ENCODE assay signal across 8 cellular contexts in genomic region chr9:93094294-93095204, GRCh38. TPM values are rescaled to one million over a fixed set of nuclear protein-coding genes. Genes with fewer than 3 reads are reported as not detected.
A peak's percentile ranks its signal among the peaks of the same experiment; 100 is the strongest.
DNase-seq lines count a peak whose midpoint lies in the region; ATAC-seq, FAIRE-seq and TF ChIP-seq lines count a peak whose summit lies in the region.

No MANE protein-coding gene starts in this region.

- peak overlapping the region; percentile 99 for H3K27ac ChIP-seq in K562 (ENCODE audit: extremely low read depth, low read depth, low read length)
- peak overlapping the region; percentile 95 to 96 for H3K27ac ChIP-seq in kidney (ENCODE audit: low read depth in 2 of 2, low read length in 2 of 2)

- H3K79me2 ChIP-seq in K562 (ENCODE audit: control insufficient read depth, insufficient read depth, low read length) = no peaks in the 10 kb centered on the region; the same call in 2 of the 3 replicates

- peak overlapping the region; percentile 90 for H3K4me2 ChIP-seq in K562 (ENCODE audit: insufficient read depth, low read length)

- POLR2A ChIA-PET in K562 (lab: Yijun Ruan, JAX) = interaction anchor here (0.6 to 2.1 kb wide), 8 partner anchors 8 to 225 kb away, joined by 4 to 17 read pairs (median 5); no protein-coding TSS in a partner anchor

- WGBS in K562 (ENCODE audit: insufficient coverage, low coverage, missing lambda C conversion rate) = 67% methylated on average over 13 of the region's 13 CpGs

- peaks cover 6% of the 10 kb centered on the region for H3K36me3 Mint-ChIP-seq in stimulated activated memory B cell treated with anti-CD40 and anti-IgM and Interleukin-4, amounts not matched to agents 10 μg/mL and 1 μg/mL and 100 μg/mL, for 72 hours

- H3K4me1 ChIP-seq in K562 (replicated peaks in 1 of 2; ENCODE audit: control insufficient read depth in 2 of 2, insufficient read depth in 2 of 2, low read length in 2 of 2) (peaks cover 26 to 44% of the 10 kb centered on the region in 2 experiments), kidney (ENCODE audit: control insufficient read depth in 1 of 2, insufficient read depth in 1 of 2, low read depth in 1 of 2, low read length in 2 of 2) (peaks cover 31 to 43% of the 10 kb centered on the region in 2 donors)

- peak overlapping the region; percentile 94 to 98 for H3K9ac ChIP-seq in K562 (ENCODE audit: insufficient read depth in 1 of 2, low read depth in 2 of 2, low read length in 2 of 2)
- H3K9ac ChIP-seq in kidney (ENCODE audit: low read length in 2 of 2) = peak overlapping the region; percentile 1 to 77

- CTCF ChIA-PET in K562 (lab: Yijun Ruan, JAX; ENCODE audit: low intra/inter-chr PET ratio) = no interaction called here

- in situ Hi-C loops in K562 (cut with MboI) = no loop called here

- TF ChIP-seq POLR2A in GM12892 (IDR thresholded peaks at IDR 0.05; ENCODE audit: low read depth, low read length) (no peak), K562 (conservative IDR thresholded peaks at IDR 0.05) (no peak)

- intact Hi-C loops in K562 (cut with micrococcal nuclease) (loop anchor here (5.0 kb wide), 1 partner anchor 32 kb away; no protein-coding TSS in a partner anchor), kidney (cut with DNase I) (no loop called here)

- H3K4me1 Mint-ChIP-seq in stimulated activated memory B cell treated with anti-CD40 and anti-IgM and Interleukin-4, amounts not matched to agents 10 μg/mL and 1 μg/mL and 100 μg/mL, for 72 hours = peaks cover 74% of the 10 kb centered on the region

- TF ChIP-seq CTCF in K562 (IDR thresholded peaks at IDR 0.05 in 2 of 3, conservative IDR thresholded peaks at IDR 0.05 in 1 of 3; ENCODE audit: insufficient read depth in 2 of 3, low read depth in 1 of 3, low read length in 3 of 3) (no peak), kidney (IDR thresholded peaks at IDR 0.05; ENCODE audit: borderline replicate concordance, extremely low read depth, insufficient read depth) (no peak)

- H4K20me1 ChIP-seq in K562 (replicated peaks; ENCODE audit: control insufficient read depth, insufficient read depth, low read length) = 0 out of 2 replicates have a peak, but pooled peaks cover 3% of the 10 kb centered on the region

- peak overlapping the region; percentile 77 for H2AFZ ChIP-seq in K562 (ENCODE audit: low read depth, low read length)

- peak overlapping the region; percentile 81 for H3K4me3 Mint-ChIP-seq in stimulated activated memory B cell treated with anti-CD40 and anti-IgM and Interleukin-4, amounts not matched to agents 10 μg/mL and 1 μg/mL and 100 μg/mL, for 72 hours

- H3K36me3 ChIP-seq in K562 (ENCODE audit: control insufficient read depth, insufficient read depth, low read length) = no peaks in the 10 kb centered on the region
- H3K36me3 ChIP-seq in kidney (ENCODE audit: control insufficient read depth in 1 of 2, insufficient read depth in 2 of 2, low read length in 2 of 2) = no peaks in the 10 kb centered on the region

- H3K4me3 ChIP-seq in K562 (peak overlapping the region; percentile 53), kidney (ENCODE audit: low read length in 2 of 2) (peak overlapping the region; percentile 56 to 70)

- peaks cover 4% of the 10 kb centered on the region for H3K9me1 ChIP-seq in K562 (ENCODE audit: control insufficient read depth, insufficient read depth, low read length)

- BruUV-seq in K562 (replicated peaks; lab: Mats Ljungman, UMichigan) = TSS peak; percentile 98

- DNase-seq in GM12892 (ENCODE audit: insufficient read length) (peak; percentile 55), NAMALWA (ENCODE audit: low spot score) (peak; percentile 83), K562 (ENCODE audit: extremely low read depth in 1 of 4, low spot score in 3 of 4) (no peak), kidney (peak; percentile 84), A172 (ENCODE audit: low spot score) (no peak)
- DNase-seq in stimulated activated CD4-positive, alpha-beta T cell treated with anti-CD3 and anti-CD28 coated beads, Interleukin-4, amount 100 ng/mL, for 1 hour = no peak

- peaks cover 7% of the 10 kb centered on the region for H3K9me3 Mint-ChIP-seq in stimulated activated memory B cell treated with anti-CD40 and anti-IgM and Interleukin-4, amounts not matched to agents 10 μg/mL and 1 μg/mL and 100 μg/mL, for 72 hours

- FAIRE-seq in GM12892 (lab: Jason Lieb, UNC) (peak; percentile 96), K562 (lab: Jason Lieb, UNC) (no peak), kidney (lab: Jason Lieb, UNC) (no peak)

- no peak for TF ChIP-seq RAD21 in K562 (CRISPR knock-in tag; conservative IDR thresholded peaks at IDR 0.05 in 1 of 2, IDR thresholded peaks at IDR 0.05 in 1 of 2)

- ATAC-seq in K562 (no peak), HG03095 (IDR thresholded peaks at IDR 0.05; ENCODE audit: unreplicated experiment) (no peak)
- ATAC-seq in stimulated activated memory B cell treated with anti-CD40 and anti-IgM and Interleukin-4, amounts not matched to agents 10 μg/mL and 1 μg/mL and 100 μg/mL, for 72 hours = peak; percentile 17

- TF ChIP-seq EP300 in K562 (IDR thresholded peaks at IDR 0.05; ENCODE audit: low read length) = no peak

- peak overlapping the region; percentile 88 for H3K27ac Mint-ChIP-seq in stimulated activated memory B cell treated with anti-CD40 and anti-IgM and Interleukin-4, amounts not matched to agents 10 μg/mL and 1 μg/mL and 100 μg/mL, for 72 hours

- H3K27me3 Mint-ChIP-seq in stimulated activated memory B cell treated with anti-CD40 and anti-IgM and Interleukin-4, amounts not matched to agents 10 μg/mL and 1 μg/mL and 100 μg/mL, for 72 hours = no peaks in the 10 kb centered on the region

- no peaks in the 10 kb centered on the region; the same call in 1 of the 2 replicates for H3K9me3 ChIP-seq in K562 (replicated peaks; ENCODE audit: control insufficient read depth, insufficient read depth, low read depth, low read length)
- no peaks in the 10 kb centered on the region for H3K9me3 ChIP-seq in kidney (ENCODE audit: control insufficient read depth in 1 of 2, low read length in 2 of 2)

- H3K27me3 ChIP-seq in K562 (ENCODE audit: control insufficient read depth in 2 of 2, insufficient read depth in 2 of 2, low read length in 2 of 2) = no peaks in the 10 kb centered on the region

RNA-seq across cellular contexts. Expression of gene CARD19, which starts 1.5 kb away (rescaled TPM):
- 5.3 TPM for polyA plus RNA-seq in GM12892 (2012; ENCODE audit: missing spikeins)
- 5.1 and 21.8 TPM in 2 replicates for total RNA-seq in K562 (2011; cell fraction: chromatin; rRNA removed; ENCODE audit: low replicate concordance)
- 24.3 and 26.3 TPM in 2 replicates for total RNA-seq in K562 (2011; cell fraction: nucleolus; rRNA removed)
- total RNA-seq in K562 (2011; cell fraction: nucleoplasm; rRNA removed) = 14.4 and 20.2 TPM in 2 replicates
- 34.9 and 35.3 TPM in 2 replicates for total RNA-seq in K562 (2014; rRNA removed)
- 2.7 and 2.9 TPM in 2 replicates for total RNA-seq in K562 (2014; rRNA removed; fragmentation: Illumina TruSeq; extraction: Trizol)
- total RNA-seq in K562 (2015; rRNA removed; fragmentation: Illumina TruSeq; extraction: Trizol) = 13.0 and 14.6 TPM in 2 replicates
- 18.6 and 23.4 TPM in 2 replicates for total RNA-seq in K562 (2021)
- polyA plus RNA-seq in K562 (2011; rRNA removed) = 15.9 and 23.7 TPM in 2 replicates
- 40.2 and 99.4 TPM in 2 replicates for polyA plus RNA-seq in K562 (2011; cell fraction: cytosol; rRNA removed)
- polyA plus RNA-seq in K562 (2011; cell fraction: nucleus; rRNA removed) = 36.2 and 60.4 TPM in 2 replicates
- polyA plus RNA-seq in K562 (2012) = 19.5 and 30.7 TPM in 2 replicates
- 5.3 and 13.8 TPM in 2 replicates for polyA plus RNA-seq in K562 (2014; fragmentation: Illumina TruSeq; extraction: Trizol)
- 1 to 10 TPM in 1 of 2 experiments, under 1 TPM in 1; 0.90 to 2.1 TPM for polyA plus RNA-seq in K562 (2014; fragmentation: Nextera tagmentation; extraction: Ambion mirVana)
- polyA plus RNA-seq in K562 (2014; rRNA removed) = 30.7 and 35.3 TPM in 2 replicates
- 2.4 and 3.3 TPM in 2 replicates for polyA minus RNA-seq in K562 (2011; rRNA and poly(A)+ RNA removed)
- polyA minus RNA-seq in K562 (2011; cell fraction: cytosol; rRNA and poly(A)+ RNA removed) = 4.8 and 7.6 TPM in 2 replicates
- polyA minus RNA-seq in K562 (2011; cell fraction: nucleus; rRNA and poly(A)+ RNA removed) = 7.4 and 8.0 TPM in 2 replicates
- 44.5 TPM for total RNA-seq in kidney
- 49.3 TPM for polyA plus RNA-seq in kidney (ENCODE audit: insufficient read depth, low read depth, low replicate concordance)
- total RNA-seq in A172 (2014; rRNA removed; shearing (Covaris generic)) = 51.7 and 74.8 TPM in 2 replicates

RNA-seq across cellular contexts. Expression of gene SUSD3, which starts 36.0 kb away (rescaled TPM):
- polyA plus RNA-seq in GM12892 (2012; ENCODE audit: missing spikeins) = 17.7 TPM
- total RNA-seq in K562 (2011; cell fraction: chromatin; rRNA removed; ENCODE audit: low replicate concordance) = 2.7 and 10.6 TPM in 2 replicates
- total RNA-seq in K562 (2011; cell fraction: nucleolus; rRNA removed) = 16.3 and 18.3 TPM in 2 replicates
- 14.3 and 16.0 TPM in 2 replicates for total RNA-seq in K562 (2011; cell fraction: nucleoplasm; rRNA removed)
- total RNA-seq in K562 (2014; rRNA removed) (21.7 and 30.1 TPM in 2 replicates), K562 (2014; rRNA removed; fragmentation: Illumina TruSeq; extraction: Trizol) (4.1 and 8.0 TPM in 2 replicates), K562 (2015; rRNA removed; fragmentation: Illumina TruSeq; extraction: Trizol) (10.0 and 11.4 TPM in 2 replicates), K562 (2021) (16.9 and 18.7 TPM in 2 replicates), kidney (12.2 TPM)
- polyA plus RNA-seq in K562 (2011; rRNA removed) (17.6 and 40.7 TPM in 2 replicates), K562 (2014; fragmentation: Illumina TruSeq; extraction: Trizol) (9.0 and 19.4 TPM in 2 replicates), K562 (2014; fragmentation: Nextera tagmentation; extraction: Ambion mirVana) (1 to 10 TPM; 1.3 to 2.2 TPM), K562 (2014; rRNA removed) (18.7 and 28.1 TPM in 2 replicates), kidney (ENCODE audit: insufficient read depth, low read depth, low replicate concordance) (34.6 TPM)
- polyA plus RNA-seq in K562 (2011; cell fraction: cytosol; rRNA removed) = 53.0 and 63.3 TPM in 2 replicates
- 20.3 and 22.3 TPM in 2 replicates for polyA plus RNA-seq in K562 (2011; cell fraction: nucleus; rRNA removed)
- polyA plus RNA-seq in K562 (2012) = 18.1 and 49.1 TPM in 2 replicates
- 5.2 and 5.3 TPM in 2 replicates for polyA minus RNA-seq in K562 (2011; rRNA and poly(A)+ RNA removed)
- 11.0 and 25.0 TPM in 2 replicates for polyA minus RNA-seq in K562 (2011; cell fraction: cytosol; rRNA and poly(A)+ RNA removed)
- 2.0 and 4.7 TPM in 2 replicates for polyA minus RNA-seq in K562 (2011; cell fraction: nucleus; rRNA and poly(A)+ RNA removed)
- total RNA-seq in A172 (2014; rRNA removed; shearing (Covaris generic)) = not detected in 2 replicates

RNA-seq across cellular contexts. Expression of gene NINJ1, which starts 39.5 kb away (rescaled TPM):
- 17.5 TPM for polyA plus RNA-seq in GM12892 (2012; ENCODE audit: missing spikeins)
- total RNA-seq in K562 (2011; cell fraction: chromatin; rRNA removed; ENCODE audit: low replicate concordance) = 3.9 and 9.8 TPM in 2 replicates
- 5.9 and 7.5 TPM in 2 replicates for total RNA-seq in K562 (2011; cell fraction: nucleolus; rRNA removed)
- total RNA-seq in K562 (2011; cell fraction: nucleoplasm; rRNA removed) = 6.2 and 9.3 TPM in 2 replicates
- 8.2 and 14.7 TPM in 2 replicates for total RNA-seq in K562 (2014; rRNA removed)
- total RNA-seq in K562 (2014; rRNA removed; fragmentation: Illumina TruSeq; extraction: Trizol) = 0.77 and 1.9 TPM in 2 replicates
- 4.8 and 4.9 TPM in 2 replicates for total RNA-seq in K562 (2015; rRNA removed; fragmentation: Illumina TruSeq; extraction: Trizol)
- total RNA-seq in K562 (2021) = 8.3 and 8.4 TPM in 2 replicates
- polyA plus RNA-seq in K562 (2011; rRNA removed) = 3.2 and 5.8 TPM in 2 replicates
- 9.7 and 20.4 TPM in 2 replicates for polyA plus RNA-seq in K562 (2011; cell fraction: cytosol; rRNA removed)
- polyA plus RNA-seq in K562 (2011; cell fraction: nucleus; rRNA removed) = 4.3 and 6.6 TPM in 2 replicates
- 9.7 and 34.7 TPM in 2 replicates for polyA plus RNA-seq in K562 (2012)
- 7.6 and 10.8 TPM in 2 replicates for polyA plus RNA-seq in K562 (2014; fragmentation: Illumina TruSeq; extraction: Trizol)
- under 1 TPM; 0.13 to 0.94 TPM for polyA plus RNA-seq in K562 (2014; fragmentation: Nextera tagmentation; extraction: Ambion mirVana)
- polyA plus RNA-seq in K562 (2014; rRNA removed) = 8.4 and 10.7 TPM in 2 replicates
- polyA minus RNA-seq in K562 (2011; rRNA and poly(A)+ RNA removed) = 1.6 and 2.2 TPM in 2 replicates
- 2.9 and 7.1 TPM in 2 replicates for polyA minus RNA-seq in K562 (2011; cell fraction: cytosol; rRNA and poly(A)+ RNA removed)
- 3.5 and 6.0 TPM in 2 replicates for polyA minus RNA-seq in K562 (2011; cell fraction: nucleus; rRNA and poly(A)+ RNA removed)
- total RNA-seq in kidney = 56.3 TPM
- polyA plus RNA-seq in kidney (ENCODE audit: insufficient read depth, low read depth, low replicate concordance) = 149 TPM
- total RNA-seq in A172 (2014; rRNA removed; shearing (Covaris generic)) = 64.2 and 68.2 TPM in 2 replicates

Comparison
In these comparisons a context has a peak if more than half of its experiments do, and no peak if none do; other contexts are left out.
1. DNase-seq: peak in GM12892 (single experiment), NAMALWA (single experiment) and kidney (single experiment); none in K562 (0 of 4), A172 (single experiment) and stimulated activated CD4-positive, alpha-beta T cell treated with anti-CD3 and anti-CD28 coated beads, Interleukin-4, amount 100 ng/mL, for 1 hour (single experiment).